In the genomic region with DNA sequence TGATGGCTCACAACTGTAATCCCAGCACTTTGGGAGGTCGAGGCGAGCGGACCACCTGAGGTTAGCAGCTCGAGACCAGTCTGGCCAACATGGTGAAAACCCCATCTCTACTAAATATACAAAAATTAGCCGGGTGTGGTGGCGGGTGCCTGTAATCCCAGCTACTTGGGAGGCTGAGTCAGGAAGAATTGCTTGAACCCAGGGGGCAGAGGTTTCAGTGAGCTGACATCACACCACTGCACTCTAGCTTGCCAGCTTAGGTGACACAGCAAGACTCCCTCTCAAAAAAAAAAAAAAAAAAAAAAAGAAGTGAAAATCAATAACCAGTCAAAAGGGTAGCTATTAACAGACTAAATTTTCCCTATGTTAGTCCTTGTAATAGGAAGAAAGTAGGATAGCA, we compare ENCODE assay signal across 6 cellular contexts.
DNase-seq lines count a peak whose midpoint lies in the region; ATAC-seq, FAIRE-seq and TF ChIP-seq lines count a peak whose summit lies in the region.
"Not testable (repeated sequence)": the region's sequence is repeated elsewhere in the genome, so short reads cannot be mapped to it uniquely, and the experiment has no call there.

No MANE protein-coding gene starts in this region.

- not testable (repeated sequence) for H3K9me3 ChIP-seq in OCI-LY3 (ENCODE audit: insufficient read depth, low read length); GM12878 (replicated peaks; ENCODE audit: control insufficient read depth, insufficient read depth, low read length); kidney (ENCODE audit: control insufficient read depth in 1 of 2, low read length in 2 of 2); HepG2 (ENCODE audit: low read length); right lobe of liver; small intestine (ENCODE audit: control insufficient read depth, low read depth)

- BruUV-seq in GM12878 (replicated peaks; lab: Mats Ljungman, UMichigan); HepG2 (replicated peaks; lab: Mats Ljungman, UMichigan): not testable (repeated sequence)

- TF ChIP-seq POLR2A in GM12878 (IDR thresholded peaks at IDR 0.05; ENCODE audit: low read depth, low read length); HepG2 (IDR thresholded peaks at IDR 0.05; ENCODE audit: insufficient read depth in 1 of 2, low read depth in 2 of 2, low read length in 2 of 2); right lobe of liver (IDR thresholded peaks at IDR 0.05): not testable (repeated sequence)

- H3K9ac ChIP-seq in OCI-LY3 (ENCODE audit: low read length); GM12878 (ENCODE audit: control insufficient read depth, insufficient read depth, low read length); kidney (ENCODE audit: low read length in 2 of 2); HepG2 (ENCODE audit: insufficient read depth, low read depth, low read length): not testable (repeated sequence)

- in situ Hi-C loops in GM12878 (cut with MboI); HepG2 (cut with HindIII; ENCODE audit: extremely low pct_ligation_motif_present, low pct_unique_long_range_greater_than_20kb): not testable (repeated sequence)

- DNase-seq in GM12878 (ENCODE audit: low read depth, low spot score); HepG2 (ENCODE audit: low spot score): not testable (repeated sequence)
- peak; percentile 36 for DNase-seq in kidney
- peak; percentile 38 to 63 (median 62) for DNase-seq in right lobe of liver
- peak; percentile 29 for DNase-seq in small intestine

- ATAC-seq in GM12878 (0 out of 3 replicates have a peak, but pooled peaks have one; percentile 15), right lobe of liver (peak in 3 of 4 donors; percentile 27 to 44 (median 32))
- not testable (repeated sequence) for ATAC-seq in HepG2

- H3K36me3 ChIP-seq in OCI-LY3 (replicated peaks; ENCODE audit: low read depth, low read length); GM12878 (ENCODE audit: control insufficient read depth in 2 of 2, insufficient read depth in 2 of 2, low read length in 1 of 2); kidney (ENCODE audit: control insufficient read depth in 1 of 2, insufficient read depth in 2 of 2, low read length in 2 of 2); HepG2 (replicated peaks in 1 of 2; ENCODE audit: control insufficient read depth in 1 of 2, insufficient read depth in 2 of 2, low read length in 2 of 2); right lobe of liver; small intestine (ENCODE audit: control insufficient read depth in 2 of 2, insufficient read depth in 2 of 2, low read length in 2 of 2): not testable (repeated sequence)

- H3K4me1 ChIP-seq in OCI-LY3 (ENCODE audit: low read length) (peaks cover 14% of the 10 kb centered on the region), HepG2 (ENCODE audit: insufficient read depth, low read length) (peaks cover 65% of the 10 kb centered on the region), right lobe of liver (peaks cover 0 to 45% (median 16%) of the 10 kb centered on the region in 4 donors)
- H3K4me1 ChIP-seq in GM12878 (ENCODE audit: control insufficient read depth, insufficient read depth, low read length); kidney (ENCODE audit: control insufficient read depth in 1 of 2, insufficient read depth in 1 of 2, low read depth in 1 of 2, low read length in 2 of 2); small intestine (ENCODE audit: control insufficient read depth in 2 of 2, insufficient read depth in 1 of 2, low read depth in 1 of 2, low read length in 1 of 2): not testable (repeated sequence)

- CTCF ChIA-PET in GM12878 (lab: Yijun Ruan, JAX) = interaction anchor here (1.2 to 2.1 kb wide), 2 partner anchors 30 to 194 kb away, joined by 3 to 13 read pairs; no protein-coding TSS in a partner anchor
- CTCF ChIA-PET in HepG2 (lab: Yijun Ruan, JAX; ENCODE audit: low intra/inter-chr PET ratio, low total read pairs) = not testable (repeated sequence)

- SMC1A ChIA-PET in GM12878 (lab: Charles Lee; ENCODE audit: uncharacterized antibody, unreplicated experiment) = interaction anchor here (0.5 to 3.5 kb wide), 9 partner anchors 16 to 341 kb away, joined by 3 to 19 read pairs (median 5); no protein-coding TSS in a partner anchor

- H3K4me3 ChIP-seq in OCI-LY3 (ENCODE audit: low read length); GM12878; kidney (ENCODE audit: low read length in 2 of 2); HepG2 (replicated peaks in 1 of 3; ENCODE audit: insufficient read depth in 1 of 3, low read depth in 2 of 3, low read length in 3 of 3); right lobe of liver; small intestine (ENCODE audit: low read depth in 1 of 2, low read length in 2 of 2): not testable (repeated sequence)

- TF ChIP-seq RAD21 in GM12878 (IDR thresholded peaks at IDR 0.05; ENCODE audit: insufficient read depth, low read depth, low read length); HepG2 (CRISPR knock-in tag; IDR thresholded peaks at IDR 0.05): not testable (repeated sequence)

- peak overlapping the region; percentile 27 for H3K4me2 ChIP-seq in OCI-LY3 (ENCODE audit: low read length)
- H3K4me2 ChIP-seq in GM12878 (ENCODE audit: control insufficient read depth, insufficient read depth); HepG2 (ENCODE audit: low read depth, low read length): not testable (repeated sequence)

- intact Hi-C loops in GM12878 (cut with micrococcal nuclease; ENCODE audit: unreplicated experiment); kidney (cut with DNase I); right lobe of liver (cut with DNase I): not testable (repeated sequence)
- intact Hi-C loops in HepG2 (cut with micrococcal nuclease; ENCODE audit: unreplicated experiment) = loop anchor here (5.0 kb wide), 1 partner anchor 51 kb away; no protein-coding TSS in a partner anchor

- TF ChIP-seq EP300 in GM12878 (IDR thresholded peaks at IDR 0.05; ENCODE audit: borderline replicate concordance in 1 of 2, control insufficient read depth in 1 of 2, low read depth in 2 of 2, low read length in 2 of 2); HepG2 (IDR thresholded peaks at IDR 0.05; ENCODE audit: low read depth in 2 of 2, low read length in 2 of 2); HepG2 (CRISPR knock-in tag; IDR thresholded peaks at IDR 0.05; ENCODE audit: borderline replicate concordance): not testable (repeated sequence)

- H3K79me2 ChIP-seq in OCI-LY3 (ENCODE audit: low read length); GM12878 (ENCODE audit: control insufficient read depth, insufficient read depth, low read length); HepG2 (ENCODE audit: insufficient read depth, low read length): not testable (repeated sequence)

- TF ChIP-seq CTCF in OCI-LY3 (IDR thresholded peaks at IDR 0.05; ENCODE audit: low read depth, low read length); GM12878 (IDR thresholded peaks at IDR 0.05 in 2 of 3, conservative IDR thresholded peaks at IDR 0.05 in 1 of 3; ENCODE audit: control insufficient read depth in 2 of 3, extremely low read depth in 1 of 3, insufficient read depth in 1 of 3, low read depth in 3 of 3, low read length in 3 of 3); kidney (IDR thresholded peaks at IDR 0.05; ENCODE audit: borderline replicate concordance, extremely low read depth, insufficient read depth); HepG2 (CRISPR knock-in tag; IDR thresholded peaks at IDR 0.05); right lobe of liver (IDR thresholded peaks at IDR 0.05): not testable (repeated sequence)

- FAIRE-seq in GM12878 (lab: Jason Lieb, UNC); kidney (lab: Jason Lieb, UNC); HepG2 (lab: Jason Lieb, UNC); small intestine (lab: Jason Lieb, UNC): not testable (repeated sequence)

- WGBS in GM12878 (ENCODE audit: insufficient coverage, insufficient replicate concordance, low lambda C conversion rate, missing lambda C conversion rate) = 51% methylated on average over 6 of the region's 6 CpGs
- 90% methylated on average over 6 of the region's 6 CpGs for WGBS in HepG2 (ENCODE audit: low lambda C conversion rate)
- no CpG with 5 or more reads among the region's 6 CpGs for WGBS in right lobe of liver (ENCODE audit: insufficient coverage, low coverage, low lambda C conversion rate, missing lambda C conversion rate)
- 78 to 94% (median 86%) methylated on average over 6 of the region's 6 CpGs for WGBS in small intestine, 3 donors

- not testable (repeated sequence) for H2AFZ ChIP-seq in OCI-LY3 (ENCODE audit: low read depth, low read length); GM12878 (ENCODE audit: control insufficient read depth, low read depth, low read length); HepG2 (ENCODE audit: low read length)

- RAD21 ChIA-PET in GM12878 (lab: Charles Lee; ENCODE audit: unreplicated experiment) = interaction anchor here (1.0 to 1.5 kb wide), 5 partner anchors 9 to 35 kb away, joined by 3 to 4 read pairs (median 3); no protein-coding TSS in a partner anchor

- not testable (repeated sequence) for H3K27ac ChIP-seq in OCI-LY3 (ENCODE audit: low read length); GM12878 (ENCODE audit: control insufficient read depth, insufficient read depth); kidney (ENCODE audit: low read depth in 2 of 2, low read length in 2 of 2); HepG2 (ENCODE audit: extremely low read length, insufficient read depth, low read length); small intestine (ENCODE audit: low read depth in 1 of 2, low read length in 1 of 2)
- H3K27ac ChIP-seq in right lobe of liver = peak overlapping the region in 1 of 3 donors; percentile 76

- not testable (repeated sequence) for H4K20me1 ChIP-seq in OCI-LY3 (ENCODE audit: insufficient read depth, low read length); GM12878 (ENCODE audit: control insufficient read depth, insufficient read depth); HepG2 (ENCODE audit: insufficient read depth, low read length)

- POLR2A ChIA-PET in GM12878 (lab: Charles Lee) = not testable (repeated sequence)
- POLR2A ChIA-PET in HepG2 (lab: Yijun Ruan, JAX) = interaction anchor here (0.6 to 7.3 kb wide), 4 partner anchors 19 to 1530 kb away, joined by 3 to 380 read pairs (median 3); partner anchors contain the start of gene BCL2L2

- H3K27me3 ChIP-seq in OCI-LY3 (ENCODE audit: low read depth, low read length); GM12878 (replicated peaks in 1 of 2; ENCODE audit: control insufficient read depth in 2 of 2, insufficient read depth in 2 of 2, low read length in 1 of 2); HepG2 (ENCODE audit: control insufficient read depth in 1 of 2, insufficient read depth in 2 of 2, low read length in 2 of 2); right lobe of liver; small intestine (ENCODE audit: control insufficient read depth in 2 of 2, insufficient read depth in 2 of 2, low read length in 2 of 2): not testable (repeated sequence)
